ENCODE assay signal across 9 cellular contexts in genomic region chr12:51421266-51421884, GRCh38. TPM values are rescaled to one million over a fixed set of nuclear protein-coding genes. Genes with fewer than 3 reads are reported as not detected.
DNase-seq lines count a peak whose midpoint lies in the region; ATAC-seq and TF ChIP-seq lines count a peak whose summit lies in the region.
"Had no signal": no experiment of that assay in that cellular context is flagged by ENCODE, and none has a peak within 500 bp of the region (broad histone marks: within the 10 kb centered on the region; RNA-seq: fewer than 3 reads in every experiment).

No MANE protein-coding gene starts in this region.

- no peaks in the 10 kb centered on the region for H3K36me3 ChIP-seq in MG63
- no peaks in the 10 kb centered on the region for H3K36me3 ChIP-seq in ascending aorta
- H3K36me3 ChIP-seq in spleen = no peaks in the 10 kb centered on the region

- H3K4me3 ChIP-seq in MG63 (no peak overlapping the region), ascending aorta (no peak overlapping the region), spleen (no peak overlapping the region)

- peak; percentile 19 for DNase-seq in GM04503 (ENCODE audit: low read depth)
- DNase-seq in MG63 = peak; percentile 22
- peak; percentile 53 for DNase-seq in RPMI7951 (ENCODE audit: low read depth)
- DNase-seq in ascending aorta (ENCODE audit: low spot score in 2 of 2) = no peak
- peak; percentile 58 to 83 for DNase-seq in hippocampal formation (lab: John Stamatoyannopoulos, UW)
- no peak for DNase-seq in spleen

- WGBS in spleen, 5 donors = 72 to 79% (median 74%) methylated on average over 5 of the region's 5 CpGs

- TF ChIP-seq CTCF in ascending aorta (IDR thresholded peaks at IDR 0.05) (peak in 2 of 3 experiments; percentile 13 to 42), spleen (IDR thresholded peaks at IDR 0.05 in 8 of 11, conservative IDR thresholded peaks at IDR 0.05 in 3 of 11) (peak in 10 of 11 experiments; percentile 24 to 71 (median 46))

- no peaks in the 10 kb centered on the region for H3K27me3 Mint-ChIP-seq in stimulated activated memory B cell treated with anti-CD40 and anti-IgM and Interleukin-4, amounts not matched to agents 10 μg/mL and 1 μg/mL and 100 μg/mL, for 72 hours

- TF ChIP-seq POLR2A in spleen (IDR thresholded peaks at IDR 0.05) = no peak

- H3K9me3 Mint-ChIP-seq in stimulated activated memory B cell treated with anti-CD40 and anti-IgM and Interleukin-4, amounts not matched to agents 10 μg/mL and 1 μg/mL and 100 μg/mL, for 72 hours = no peaks in the 10 kb centered on the region
- H3K9me3 Mint-ChIP-seq: dendritic cell treated with granulocyte-macrophage colony-stimulating factor and Interleukin-4, amounts not matched to agents 40 ng/mL and 50 ng/mL, for 4 days had no signal

- no peak overlapping the region for H3K4me3 Mint-ChIP-seq in stimulated activated memory B cell treated with anti-CD40 and anti-IgM and Interleukin-4, amounts not matched to agents 10 μg/mL and 1 μg/mL and 100 μg/mL, for 72 hours
- H3K4me3 Mint-ChIP-seq: dendritic cell treated with granulocyte-macrophage colony-stimulating factor and Interleukin-4, amounts not matched to agents 40 ng/mL and 50 ng/mL, for 4 days had no signal

- H3K27ac Mint-ChIP-seq in stimulated activated memory B cell treated with anti-CD40 and anti-IgM and Interleukin-4, amounts not matched to agents 10 μg/mL and 1 μg/mL and 100 μg/mL, for 72 hours = no peak overlapping the region
- H3K27ac Mint-ChIP-seq: dendritic cell treated with granulocyte-macrophage colony-stimulating factor and Interleukin-4, amounts not matched to agents 40 ng/mL and 50 ng/mL, for 4 days had no signal

- H3K4me1 ChIP-seq in ascending aorta = peaks cover 5 to 8% of the 10 kb centered on the region in 2 donors
- H3K4me1 ChIP-seq in spleen = peaks cover 4 to 17% (median 14%) of the 10 kb centered on the region in 6 donors

- no peaks in the 10 kb centered on the region for H3K27me3 ChIP-seq in MG63
- no peaks in the 10 kb centered on the region for H3K27me3 ChIP-seq in ascending aorta
- peaks cover 0 to 31% (median 15%) of the 10 kb centered on the region in 7 donors for H3K27me3 ChIP-seq in spleen (replicated peaks in 1 of 7)

- ATAC-seq in stimulated activated memory B cell treated with anti-CD40 and anti-IgM and Interleukin-4, amounts not matched to agents 10 μg/mL and 1 μg/mL and 100 μg/mL, for 72 hours = no peak
- no peak for ATAC-seq in HG03565 (IDR thresholded peaks at IDR 0.05; ENCODE audit: unreplicated experiment)

- H3K36me3 Mint-ChIP-seq in stimulated activated memory B cell treated with anti-CD40 and anti-IgM and Interleukin-4, amounts not matched to agents 10 μg/mL and 1 μg/mL and 100 μg/mL, for 72 hours = no peaks in the 10 kb centered on the region

- peaks cover 6% of the 10 kb centered on the region for H3K4me1 Mint-ChIP-seq in stimulated activated memory B cell treated with anti-CD40 and anti-IgM and Interleukin-4, amounts not matched to agents 10 μg/mL and 1 μg/mL and 100 μg/mL, for 72 hours

- H3K27ac ChIP-seq in ascending aorta (no peak overlapping the region), spleen (no peak overlapping the region)

- H3K9me3 ChIP-seq in MG63 = no peaks in the 10 kb centered on the region
- H3K9me3 ChIP-seq in ascending aorta = no peaks in the 10 kb centered on the region
- H3K9me3 ChIP-seq in spleen = no peaks in the 10 kb centered on the region

- intact Hi-C loops in ascending aorta (cut with DNase I) = loop anchor here (10.0 kb wide), 1 partner anchor 393 kb away; a partner anchor contains a TSS
- intact Hi-C loops in spleen (cut with DNase I; ENCODE audit: low total_unique reads) = loop anchor here (5.0 kb wide), 2 partner anchors 111 to 391 kb away; a partner anchor contains a TSS

RNA-seq across cellular contexts. Expression of gene SLC4A8, which starts 3.3 kb away (rescaled TPM):
- total RNA-seq in MG63 (2014; rRNA removed; shearing (Covaris generic); ENCODE audit: low replicate concordance) = 0.89 and 0.96 TPM in 2 replicates
- 0.78 and 0.96 TPM in 2 replicates for total RNA-seq in RPMI7951 (2014; rRNA removed; shearing (Covaris generic))
- total RNA-seq in ascending aorta (not detected), spleen (1 to 10 TPM; 4.3 to 9.7 (median 5.7) TPM)
- polyA plus RNA-seq in spleen = 1 to 10 TPM in 2 of 3 donors, under 1 TPM in 1; 0.88 to 1.8 (median 1.4) TPM

RNA-seq across cellular contexts. Expression of gene GALNT6, which starts 30.2 kb away (rescaled TPM):
- not detected in 2 replicates for total RNA-seq in MG63 (2014; rRNA removed; shearing (Covaris generic); ENCODE audit: low replicate concordance)
- total RNA-seq in RPMI7951 (2014; rRNA removed; shearing (Covaris generic)) = 18.5 and 31.3 TPM in 2 replicates
- 67.2 TPM for total RNA-seq in ascending aorta
- 10 to 100 TPM; 15.6 to 29.4 (median 21.7) TPM for total RNA-seq in spleen
- polyA plus RNA-seq in spleen = 1 to 10 TPM; 5.8 to 8.5 (median 6.8) TPM

Comparison
In these comparisons a context has a peak if more than half of its experiments do, and no peak if none do; other contexts are left out.
1. DNase-seq: peak in GM04503 (single experiment), MG63 (single experiment), RPMI7951 (single experiment) and hippocampal formation (2 of 2); none in ascending aorta (0 of 2) and spleen (single experiment).
2. RNA of gene GALNT6, which starts 30.2 kb away (total RNA-seq): 67.2 TPM in ascending aorta (single experiment), 15.6 to 29.4 TPM in spleen and 18.5 to 31.3 TPM in RPMI7951; not detected in MG63; every median in the first group is over 10 times any median in the second.